Comparison of ENCODE assay signal across 17 cellular contexts in the genomic region with DNA sequence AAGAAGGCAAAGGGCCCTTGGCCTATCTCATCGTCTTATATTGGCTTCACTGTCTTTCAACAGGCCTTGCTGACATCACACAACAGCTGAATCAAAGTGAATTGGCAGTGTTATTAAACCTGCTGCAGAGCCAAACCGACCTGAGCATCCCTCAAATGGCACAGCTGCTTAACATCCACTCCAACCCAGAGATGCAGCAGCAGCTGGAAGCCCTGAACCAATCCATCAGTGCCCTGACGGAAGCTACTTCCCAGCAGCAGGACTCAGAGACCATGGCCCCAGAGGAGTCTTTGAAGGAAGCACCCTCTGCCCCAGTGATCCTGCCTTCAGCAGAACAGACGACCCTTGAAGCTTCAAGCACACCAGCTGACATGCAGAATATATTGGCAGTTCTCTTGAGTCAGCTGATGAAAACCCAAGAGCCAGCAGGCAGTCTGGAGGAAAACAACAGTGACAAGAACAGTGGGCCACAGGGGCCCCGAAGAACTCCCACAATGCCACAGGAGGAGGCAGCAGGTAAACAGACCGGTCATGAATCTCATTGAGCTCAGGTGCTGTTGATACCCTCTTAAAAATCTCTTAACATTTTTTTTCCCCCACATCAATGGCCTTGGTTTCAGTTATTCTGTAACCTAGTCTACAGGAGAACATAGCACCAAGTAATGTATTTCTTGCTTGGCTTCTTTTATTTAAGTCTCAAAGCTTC.
"Had no signal": no experiment of that assay in that cellular context is flagged by ENCODE, and none has a peak within 500 bp of the region (broad histone marks: within the 10 kb centered on the region; RNA-seq: fewer than 3 reads in every experiment).

No MANE protein-coding gene starts in this region.

- H3K27me3 Mint-ChIP-seq: brain; naive thymus-derived CD8-positive, alpha-beta T cell had no signal

- H3K9me3 Mint-ChIP-seq: activated T-helper 2 cell treated with anti-CD3 and anti-CD28 coated beads, Interferon-gamma antibody, Interleukin-2, Interleukin-4, amounts not matched to agents 10 μg/mL and 5 μg/mL and 100 μg/mL, durations not matched to agents 14 hours and 24 hours and 36 hours; brain; naive thymus-derived CD8-positive, alpha-beta T cell had no signal

- H3K4me1 Mint-ChIP-seq: brain had no signal

- H3K27ac ChIP-seq: left ventricle myocardium inferior, pancreas, right lobe of liver, stomach, thoracic aorta, VCaP had no signal

- H3K27ac Mint-ChIP-seq: activated T-helper 2 cell treated with anti-CD3 and anti-CD28 coated beads, Interferon-gamma antibody, Interleukin-2, Interleukin-4, amounts not matched to agents 10 μg/mL and 5 μg/mL and 100 μg/mL, durations not matched to agents 14 hours and 24 hours and 36 hours had no signal

- H3K4me3 Mint-ChIP-seq: brain; naive thymus-derived CD8-positive, alpha-beta T cell had no signal

- ATAC-seq: pancreas, right lobe of liver had no signal

- DNase-seq: activated CD4-positive, alpha-beta T cell treated with anti-CD3 and anti-CD28 coated beads for 1 hour; activated naive CD4-positive, alpha-beta T cell treated with Interleukin-2 at 50 U/mL for 16 hours; cortex of kidney; effector CD4-positive, alpha-beta T cell; left ventricle myocardium inferior; mesenchymal stem cell; naive thymus-derived CD8-positive, alpha-beta T cell; pancreas; right lobe of liver; stimulated activated CD4-positive, alpha-beta T cell treated with anti-CD3 and anti-CD28 coated beads, Interleukin-4, amount 100 ng/mL, for 1 hour; stomach; T-helper 2 cell; upper lobe of left lung had no signal
